ENCODE assay signal across 16 cellular contexts in genomic region chr2:16187517-16187887, GRCh38.
"Had no signal": no experiment of that assay in that cellular context is flagged by ENCODE, and none has a peak within 500 bp of the region (broad histone marks: within the 10 kb centered on the region; RNA-seq: fewer than 3 reads in every experiment).

No MANE protein-coding gene starts in this region.

- H3K4me3 ChIP-seq: coronary artery, right atrium auricular region, tibial nerve had no signal

- H3K27me3 ChIP-seq: right atrium auricular region, tibial nerve had no signal

- DNase-seq: activated CD4-positive, alpha-beta T cell treated with anti-CD3 and anti-CD28 coated beads, Interleukin-2, amount 10 ng/mL, durations not matched to agents 7 days and 5 days; activated CD8-positive, alpha-beta T cell treated with anti-CD3 and anti-CD28 coated beads, Interleukin-2, amount 10 ng/mL, durations not matched to agents 7 days and 5 days; activated naive CD4-positive, alpha-beta T cell treated with anti-CD3 and anti-CD28 coated beads for 36 hours; activated T-cell treated with anti-CD3 and anti-CD28 coated beads, Interleukin-2, amount 50 U/mL, for 24 hours; erythroblast; foreskin melanocyte; glutamatergic neuron; hypothalamus; left ventricle myocardium superior; mesendoderm; stimulated activated naive CD8-positive, alpha-beta T cell treated with anti-CD3 and anti-CD28 coated beads, Interleukin-15, Interleukin-2, amounts not matched to agents 100 U/mL and 50 U/mL, for 24 hours; T1000 had no signal

- H3K27ac ChIP-seq: coronary artery, right atrium auricular region, tibial nerve had no signal

- H3K36me3 ChIP-seq: right atrium auricular region, tibial nerve had no signal

- H3K4me1 ChIP-seq: right atrium auricular region, tibial nerve had no signal

- H3K9me3 ChIP-seq: right atrium auricular region, tibial nerve had no signal

- ATAC-seq: activated CD4-positive, CD25-positive, alpha-beta regulatory T cell treated with anti-CD3 and anti-CD28 coated beads, Interleukin-2, amount 50 U/mL, for 24 hours; activated CD8-positive, alpha-beta T cell treated with anti-CD3 and anti-CD28 coated beads, Interleukin-2, amount 10 ng/mL, durations not matched to agents 7 days and 5 days; left ventricle myocardium superior; stimulated activated naive CD8-positive, alpha-beta T cell treated with anti-CD3 and anti-CD28 coated beads, Interleukin-15, Interleukin-2, amounts not matched to agents 100 U/mL and 50 U/mL, for 24 hours had no signal
